Comparison of ENCODE assay signal across 29 cellular contexts in genomic region chr5:66923922-66924321, GRCh38.
"Had no signal": no experiment of that assay in that cellular context is flagged by ENCODE, and none has a peak within 500 bp of the region (broad histone marks: within the 10 kb centered on the region; RNA-seq: fewer than 3 reads in every experiment).

No MANE protein-coding gene starts in this region.

- H3K27ac ChIP-seq: adrenal gland, body of pancreas, cardiac muscle cell, coronary artery, dorsolateral prefrontal cortex, sigmoid colon, suprapubic skin, tibial artery, upper lobe of right lung, VCaP had no signal

- H3K36me3 ChIP-seq: adrenal gland, cardiac muscle cell, sigmoid colon, suprapubic skin, tibial artery, upper lobe of right lung had no signal

- H3K4me3 Mint-ChIP-seq: activated CD4-positive, alpha-beta memory T cell treated with anti-CD3 and anti-CD28 coated beads for 36 hours; activated T-cell treated with anti-CD3 and anti-CD28 coated beads, Interleukin-2, amount 50 U/mL, for 72 hours; natural killer cell treated with Interleukin-12 subunit alpha and Interleukin-12 subunit beta and Interleukin-15 and Interleukin-18, amount 100 ng/mL, for 72 hours; stimulated activated effector memory CD8-positive, alpha-beta T cell treated with anti-CD3 and anti-CD28 coated beads, Interleukin-12 subunit alpha, Interleukin-12 subunit beta, amount 100 ng/mL, for 72 hours had no signal

- H3K4me3 ChIP-seq: adrenal gland, body of pancreas, cardiac muscle cell, coronary artery, dorsolateral prefrontal cortex, mucosa of descending colon, sigmoid colon, suprapubic skin, tibial artery, upper lobe of right lung had no signal

- H3K27ac Mint-ChIP-seq: activated CD4-positive, alpha-beta memory T cell treated with anti-CD3 and anti-CD28 coated beads for 36 hours; activated naive CD4-positive, alpha-beta T cell treated with anti-CD3 and anti-CD28 coated beads, Interleukin-2, amount 50 U/mL, for 72 hours; activated T-cell treated with anti-CD3 and anti-CD28 coated beads, Interleukin-2, amount 50 U/mL, for 72 hours; natural killer cell treated with Interleukin-12 subunit alpha and Interleukin-12 subunit beta and Interleukin-15 and Interleukin-18, amount 100 ng/mL, for 72 hours; stimulated activated effector memory CD8-positive, alpha-beta T cell treated with anti-CD3 and anti-CD28 coated beads, Interleukin-12 subunit alpha, Interleukin-12 subunit beta, amount 100 ng/mL, for 72 hours had no signal

- ATAC-seq: body of pancreas; left ventricle myocardium superior; mucosa of descending colon; natural killer cell treated with Interleukin-12 subunit alpha and Interleukin-12 subunit beta and Interleukin-15 and Interleukin-18, amount 100 ng/mL, for 72 hours; upper lobe of right lung had no signal

- H3K4me1 ChIP-seq: adrenal gland, body of pancreas, sigmoid colon, suprapubic skin, tibial artery, upper lobe of right lung had no signal

- H3K36me3 Mint-ChIP-seq: activated CD4-positive, alpha-beta memory T cell treated with anti-CD3 and anti-CD28 coated beads for 36 hours; activated naive CD4-positive, alpha-beta T cell treated with anti-CD3 and anti-CD28 coated beads, Interleukin-2, amount 50 U/mL, for 72 hours; natural killer cell treated with Interleukin-12 subunit alpha and Interleukin-12 subunit beta and Interleukin-15 and Interleukin-18, amount 100 ng/mL, for 72 hours; stimulated activated effector memory CD8-positive, alpha-beta T cell treated with anti-CD3 and anti-CD28 coated beads, Interleukin-12 subunit alpha, Interleukin-12 subunit beta, amount 100 ng/mL, for 72 hours had no signal

- H3K4me1 Mint-ChIP-seq: stimulated activated effector memory CD8-positive, alpha-beta T cell treated with anti-CD3 and anti-CD28 coated beads, Interleukin-12 subunit alpha, Interleukin-12 subunit beta, amount 100 ng/mL, for 72 hours had no signal

- DNase-seq: activated CD4-positive, alpha-beta memory T cell treated with anti-CD3 and anti-CD28 coated beads for 36 hours; activated CD4-positive, alpha-beta T cell treated with anti-CD3 and anti-CD28 coated beads for 4 hours; activated naive CD4-positive, alpha-beta T cell; activated T-cell treated with anti-CD3 and anti-CD28 coated beads for 4 hours; activated T-cell treated with anti-CD3 and anti-CD28 coated beads, Interleukin-2, amount 50 U/mL, for 72 hours; adrenal gland; aorta; body of pancreas; cerebellar nuclear complex; dorsolateral prefrontal cortex; effector memory CD4-positive, alpha-beta T cell; kidney glomerular epithelial cell; left ventricle myocardium superior; mucosa of descending colon; retina; sigmoid colon; small intestine; stimulated activated CD4-positive, alpha-beta T cell treated with anti-CD3 and anti-CD28 coated beads, Interleukin-4, amount 100 ng/mL, for 24 hours; tibial artery; upper lobe of right lung had no signal

- H3K9me3 ChIP-seq: adrenal gland, body of pancreas, mucosa of descending colon, sigmoid colon, suprapubic skin, tibial artery, upper lobe of right lung had no signal

- H3K9me3 Mint-ChIP-seq: activated CD4-positive, alpha-beta memory T cell treated with anti-CD3 and anti-CD28 coated beads for 36 hours; activated naive CD4-positive, alpha-beta T cell treated with anti-CD3 and anti-CD28 coated beads, Interleukin-2, amount 50 U/mL, for 72 hours; activated T-cell treated with anti-CD3 and anti-CD28 coated beads, Interleukin-2, amount 50 U/mL, for 72 hours; natural killer cell treated with Interleukin-12 subunit alpha and Interleukin-12 subunit beta and Interleukin-15 and Interleukin-18, amount 100 ng/mL, for 72 hours; stimulated activated effector memory CD8-positive, alpha-beta T cell treated with anti-CD3 and anti-CD28 coated beads, Interleukin-12 subunit alpha, Interleukin-12 subunit beta, amount 100 ng/mL, for 72 hours had no signal

- H3K27me3 Mint-ChIP-seq: progenitor cell of endocrine pancreas had no signal

- FAIRE-seq: frontal cortex, small intestine had no signal

- H3K27me3 ChIP-seq: adrenal gland, body of pancreas, cardiac muscle cell, dorsolateral prefrontal cortex, sigmoid colon, suprapubic skin, tibial artery, upper lobe of right lung had no signal
